9 cellular contexts compared by ENCODE assay signal in the genomic region with DNA sequence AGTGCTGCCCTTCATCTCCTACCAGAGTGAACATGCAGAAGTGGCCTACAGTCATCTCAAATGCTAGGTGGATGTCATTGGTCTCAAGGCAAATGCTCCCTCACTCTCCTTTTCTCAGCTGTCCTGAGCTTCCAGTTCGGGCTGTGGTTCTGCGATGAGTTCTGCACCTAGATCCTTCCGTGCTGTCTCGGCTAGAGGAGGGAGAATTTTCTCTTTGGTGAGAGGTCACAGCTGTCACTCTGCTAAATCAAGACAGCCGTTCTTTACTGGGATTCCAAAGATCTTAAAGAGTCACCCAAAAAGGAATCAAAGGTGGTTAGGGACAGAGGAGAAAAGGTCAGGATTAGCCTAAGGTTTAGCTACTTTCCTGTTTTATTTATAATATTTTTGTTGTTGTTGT. TPM values are rescaled to one million over a fixed set of nuclear protein-coding genes. Genes with fewer than 3 reads are reported as not detected.
DNase-seq lines count a peak whose midpoint lies in the region; ATAC-seq and TF ChIP-seq lines count a peak whose summit lies in the region.
"Had no signal": no experiment of that assay in that cellular context is flagged by ENCODE, and none has a peak within 500 bp of the region (broad histone marks: within the 10 kb centered on the region; RNA-seq: fewer than 3 reads in every experiment).

No MANE protein-coding gene starts in this region.

- 0 out of 3 replicates have a peak, but pooled peaks cover 4% of the 10 kb centered on the region for H3K9me3 Mint-ChIP-seq in GM23338

- no peaks in the 10 kb centered on the region for H3F3A ChIP-seq in GM23338 (replicated peaks; ENCODE audit: low read depth)

- H3K4me1 ChIP-seq in GM23338 (ENCODE audit: insufficient read depth): peaks cover 35% of the 10 kb centered on the region
- peaks cover 24% of the 10 kb centered on the region for H3K4me1 ChIP-seq in SJCRH30

- H3K36me3 ChIP-seq in GM23338 (ENCODE audit: insufficient read depth) (no peaks in the 10 kb centered on the region), SJCRH30 (peaks cover 27% of the 10 kb centered on the region)
- H3K36me3 ChIP-seq: ovary had no signal

- peaks cover 70% of the 10 kb centered on the region for H3K79me2 ChIP-seq in GM23338 (replicated peaks; ENCODE audit: insufficient read depth)

- H3K27ac Mint-ChIP-seq in GM23338: no peak overlapping the region

- peaks cover 38% of the 10 kb centered on the region for H3K4me1 Mint-ChIP-seq in GM23338

- no peak overlapping the region for H3K27ac ChIP-seq in GM23338 (ENCODE audit: low read depth)
- peak overlapping the region; percentile 44; the same call in 1 of the 2 replicates for H3K27ac ChIP-seq in SJCRH30
- H3K27ac ChIP-seq: ovary had no signal

- H3K36me3 Mint-ChIP-seq in GM23338 (ENCODE audit: low read depth): peaks cover 12% of the 10 kb centered on the region; the same call in 2 of the 3 replicates

- no peaks in the 10 kb centered on the region for H3K9me2 ChIP-seq in GM23338 (ENCODE audit: insufficient read depth)

- peaks cover 5% of the 10 kb centered on the region; the same call in 1 of the 2 replicates for H3K27me3 ChIP-seq in GM23338 (ENCODE audit: insufficient read depth)
- H3K27me3 ChIP-seq in SJCRH30: no peaks in the 10 kb centered on the region
- H3K27me3 ChIP-seq: ovary had no signal

- H4K20me1 ChIP-seq in GM23338 (replicated peaks; ENCODE audit: insufficient read depth): peaks cover 52% of the 10 kb centered on the region

- peak overlapping the region; percentile 90 for H3K4me3 Mint-ChIP-seq in GM23338

- H3K4me2 ChIP-seq in GM23338: peak overlapping the region; percentile 94

- no peak for ATAC-seq in GM23338
- ATAC-seq in GM18519 (IDR thresholded peaks at IDR 0.05; ENCODE audit: low FRiP score, unreplicated experiment): no peak
- ATAC-seq in HG02840 (IDR thresholded peaks at IDR 0.05; ENCODE audit: low FRiP score, unreplicated experiment): no peak

- no peaks in the 10 kb centered on the region for H3K9me3 ChIP-seq in SJCRH30 (replicated peaks)
- H3K9me3 ChIP-seq: ovary had no signal

- DNase-seq in GM23338 (ENCODE audit: low spot score): no peak
- DNase-seq in SJCRH30: peak in 1 of 2 experiments; percentile 40
- DNase-seq in epithelial cell of proximal tubule (ENCODE audit: low read depth): no peak
- no peak for DNase-seq in skeletal muscle cell (ENCODE audit: low read depth)
- no peak for DNase-seq in NCI-H1417 (lab: John Stamatoyannopoulos, UW)
- DNase-seq: NCI-H345, ovary had no signal

- H3K4me3 ChIP-seq in GM23338 (peak overlapping the region; percentile 83), SJCRH30 (peak overlapping the region; percentile 75), epithelial cell of proximal tubule (ENCODE audit: low read depth, low read length) (peak overlapping the region; percentile 84), skeletal muscle cell (ENCODE audit: low read depth, low read length) (peak overlapping the region; percentile 88)

- peaks cover 7% of the 10 kb centered on the region for H3K27me3 Mint-ChIP-seq in GM23338 (ENCODE audit: insufficient read depth, low read depth, poor library complexity)

- TF ChIP-seq CTCF in GM23338 (conservative IDR thresholded peaks at IDR 0.05; ENCODE audit: low read depth in 2 of 2): no peak
- TF ChIP-seq CTCF in epithelial cell of proximal tubule (conservative IDR thresholded peaks at IDR 0.05; ENCODE audit: low read depth, low read length): no peak

- no peak overlapping the region for H2AFZ ChIP-seq in GM23338

TF ChIP-seq in GM23338, 12 proteins besides CTCF, POLR2A, EP300 and RAD21 (continues in another document):
- no peak for TF ChIP-seq JUNB (IDR thresholded peaks at IDR 0.05; ENCODE audit: unreplicated experiment)
- no peak for TF ChIP-seq POLR2AphosphoS5 (IDR thresholded peaks at IDR 0.05; ENCODE audit: low read depth)
- no peak for TF ChIP-seq NANOG (IDR thresholded peaks at IDR 0.05; ENCODE audit: borderline replicate concordance)
- TF ChIP-seq ZNF462 (CRISPR knock-in tag; IDR thresholded peaks at IDR 0.05): no peak
- no peak for TF ChIP-seq EZH2 (IDR thresholded peaks at IDR 0.05; ENCODE audit: low read depth, unreplicated experiment)
- no peak for TF ChIP-seq ZNF331 (CRISPR knock-in tag; IDR thresholded peaks at IDR 0.05; ENCODE audit: low read depth)
- TF ChIP-seq ETS1 (IDR thresholded peaks at IDR 0.05): no peak
- no peak for TF ChIP-seq STAT1 (IDR thresholded peaks at IDR 0.05; ENCODE audit: unreplicated experiment)

RNA-seq across cellular contexts. Expression of gene WRNIP1, which starts 2.9 kb away (rescaled TPM):
- 50.4 and 66.0 TPM in 2 replicates for total RNA-seq in GM23338 (2014; rRNA removed; shearing (Covaris generic))
- polyA plus RNA-seq in GM23338 (2016; fragmentation: Nextera tagmentation; extraction: Ambion mirVana): 27.6 and 34.8 TPM in 2 replicates
- total RNA-seq in SJCRH30 (2014; rRNA removed; shearing (Covaris generic)): 68.3 and 74.8 TPM in 2 replicates
- 65.5 and 71.4 TPM in 2 replicates for total RNA-seq in epithelial cell of proximal tubule

RNA-seq across cellular contexts. Expression of gene MYLK4, which starts 17.4 kb away (rescaled TPM):
- total RNA-seq in GM23338 (2014; rRNA removed; shearing (Covaris generic)): 0.12 and 0.17 TPM in 2 replicates
- polyA plus RNA-seq in GM23338 (2016; fragmentation: Nextera tagmentation; extraction: Ambion mirVana): 0.03 TPM in 2 replicates
- 2.3 and 3.0 TPM in 2 replicates for total RNA-seq in SJCRH30 (2014; rRNA removed; shearing (Covaris generic))
- total RNA-seq in epithelial cell of proximal tubule: 0.07 and 0.46 TPM in 2 replicates
